1 cellular context compared by ENCODE assay signal in genomic region chr2:158761626-158762025, GRCh38.
TF ChIP-seq lines count a peak whose summit lies in the region.

No MANE protein-coding gene starts in this region.

TF ChIP-seq in WTC11, 78 proteins besides CTCF, POLR2A, EP300 and RAD21 (continued from another document):
- no peak for TF ChIP-seq ATF6 (CRISPR knock-in tag; IDR thresholded peaks at IDR 0.05)
- no peak for TF ChIP-seq NFYB (CRISPR knock-in tag; conservative IDR thresholded peaks at IDR 0.05; ENCODE audit: low read depth)
